ENCODE assay signal across 18 cellular contexts in the genomic region with DNA sequence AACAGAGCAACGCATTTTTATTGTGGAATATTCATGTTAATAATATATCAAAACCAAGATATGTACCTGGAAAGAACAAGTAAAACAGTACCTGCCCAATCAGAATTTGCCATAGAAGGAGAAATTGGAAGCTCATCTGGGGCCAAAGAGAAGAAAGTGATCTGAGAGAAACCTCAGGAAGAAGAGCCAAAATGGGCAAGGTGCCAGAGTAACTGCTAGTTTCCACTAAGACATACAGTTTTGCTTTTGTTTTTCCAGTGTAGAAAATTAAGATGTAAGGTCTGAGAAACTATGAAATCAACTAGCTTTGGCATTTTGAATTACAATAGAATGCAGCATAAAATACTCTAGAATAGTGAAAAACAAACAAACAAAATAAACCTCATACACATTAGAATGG.
"Had no signal": no experiment of that assay in that cellular context is flagged by ENCODE, and none has a peak within 500 bp of the region (broad histone marks: within the 10 kb centered on the region; RNA-seq: fewer than 3 reads in every experiment).

No MANE protein-coding gene starts in this region.

- H3K4me3 ChIP-seq: smooth muscle cell, transverse colon had no signal

- H3K27ac ChIP-seq: epithelial cell of prostate, foreskin keratinocyte, transverse colon had no signal

- H3K4me1 ChIP-seq: transverse colon had no signal

- H3K36me3 ChIP-seq: transverse colon had no signal

- ATAC-seq: activated CD8-positive, alpha-beta T cell treated with anti-CD3 and anti-CD28 coated beads, Interleukin-2, amount 10 ng/mL, durations not matched to agents 7 days and 5 days; foreskin keratinocyte; left lobe of liver; right cardiac atrium; stimulated activated effector memory CD8-positive, alpha-beta T cell treated with anti-CD3 and anti-CD28 coated beads, Interleukin-12 subunit alpha, Interleukin-12 subunit beta, amount 100 ng/mL, for 72 hours had no signal

- H3K27me3 ChIP-seq: foreskin keratinocyte, transverse colon had no signal

- H3K4me2 ChIP-seq: smooth muscle cell had no signal

- H3K9me3 ChIP-seq: transverse colon had no signal

- FAIRE-seq: astrocyte, islet of Langerhans had no signal

- DNase-seq: activated CD4-positive, alpha-beta T cell treated with anti-CD3 and anti-CD28 coated beads for 4 hours; activated CD8-positive, alpha-beta memory T cell treated with anti-CD3 and anti-CD28 coated beads, Interleukin-2, amount 50 U/mL, for 48 hours; activated CD8-positive, alpha-beta T cell treated with anti-CD3 and anti-CD28 coated beads, Interleukin-2, amount 10 ng/mL, durations not matched to agents 7 days and 5 days; activated naive CD4-positive, alpha-beta T cell; caudate nucleus; cortex of kidney; effector CD8-positive, alpha-beta T cell; foreskin keratinocyte; occipital lobe; right cardiac atrium; T-helper 1 cell; transverse colon had no signal
